13 cellular contexts compared by ENCODE assay signal in the genomic region with DNA sequence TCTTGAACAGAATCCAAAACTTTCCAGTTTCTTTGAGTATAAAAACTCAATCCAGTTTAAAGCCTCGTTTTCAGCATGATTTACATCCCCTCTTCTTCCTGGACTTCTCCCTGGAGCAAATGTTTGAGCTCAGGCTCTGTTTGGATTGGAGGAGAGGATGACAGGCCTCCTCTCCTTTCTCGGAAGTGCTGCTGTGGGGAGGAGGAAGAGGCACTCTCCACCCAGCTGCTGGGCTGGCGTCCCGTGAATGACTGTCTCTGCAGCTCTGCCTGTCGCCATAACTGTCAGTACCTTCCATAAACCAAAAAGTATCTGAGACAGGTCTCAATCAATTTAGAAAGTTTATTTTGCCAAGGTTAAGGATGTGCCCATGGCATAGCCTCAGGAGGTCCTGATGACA.
"Had no signal": no experiment of that assay in that cellular context is flagged by ENCODE, and none has a peak within 500 bp of the region (broad histone marks: within the 10 kb centered on the region; RNA-seq: fewer than 3 reads in every experiment).

No MANE protein-coding gene starts in this region.

- H3K27me3 ChIP-seq: cardiac muscle cell, colonic mucosa, ovary, transverse colon had no signal

- H3K36me3 ChIP-seq: cardiac muscle cell, colonic mucosa, ovary, transverse colon had no signal

- H3K4me1 ChIP-seq: colonic mucosa, transverse colon had no signal

- H3K27ac ChIP-seq: cardiac muscle cell, colonic mucosa, ovary, transverse colon had no signal

- ATAC-seq: activated CD8-positive, alpha-beta T cell treated with anti-CD3 and anti-CD28 coated beads, Interleukin-2, amount 10 ng/mL, durations not matched to agents 7 days and 5 days; SK-N-SH treated with all-trans-retinoic acid at 6 μM for 48 hours; stimulated activated effector memory CD8-positive, alpha-beta T cell treated with anti-CD3 and anti-CD28 coated beads, Interleukin-12 subunit alpha, Interleukin-12 subunit beta, amount 100 ng/mL, for 72 hours; WTC11 had no signal

- H3K9me3 ChIP-seq: colonic mucosa, ovary, transverse colon had no signal

- DNase-seq: activated CD4-positive, alpha-beta T cell treated with anti-CD3 and anti-CD28 coated beads for 48 hours; activated CD8-positive, alpha-beta T cell treated with anti-CD3 and anti-CD28 coated beads, Interleukin-2, amount 10 ng/mL, durations not matched to agents 7 days and 5 days; activated naive CD4-positive, alpha-beta T cell treated with anti-CD3 and anti-CD28 coated beads for 36 hours; colonic mucosa; hippocampal formation; kidney glomerular epithelial cell; ovary; small intestine; transverse colon had no signal

- H3K4me3 ChIP-seq: cardiac muscle cell, colonic mucosa, ovary, transverse colon had no signal
